8 cellular contexts compared by ENCODE assay signal in the genomic region with DNA sequence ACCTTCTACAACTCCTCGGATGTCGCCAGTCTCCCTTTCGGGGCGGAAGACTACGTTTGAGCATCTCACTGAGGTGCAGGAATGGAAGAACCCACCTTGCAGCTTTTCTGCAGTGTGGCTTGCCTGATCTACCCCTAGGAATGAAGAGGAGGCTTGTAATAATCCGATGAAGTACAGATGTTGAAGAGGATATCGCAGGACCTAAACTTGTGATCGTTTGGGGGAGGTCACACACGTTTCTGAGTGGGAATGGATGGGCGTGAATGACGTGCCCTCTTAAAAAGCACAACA. TPM values are rescaled to one million over a fixed set of nuclear protein-coding genes. Genes with fewer than 3 reads are reported as not detected.
DNase-seq lines count a peak whose midpoint lies in the region; ATAC-seq and TF ChIP-seq lines count a peak whose summit lies in the region.

No MANE protein-coding gene starts in this region.

- no peaks in the 10 kb centered on the region for H3K9me3 Mint-ChIP-seq in activated T-cell treated with anti-CD3 and anti-CD28 coated beads, Interleukin-2, amount 50 U/mL, for 72 hours
- H3K9me3 Mint-ChIP-seq in dendritic cell treated with granulocyte-macrophage colony-stimulating factor and Interleukin-4, amounts not matched to agents 40 ng/mL and 50 ng/mL, for 4 days: no peaks in the 10 kb centered on the region
- H3K9me3 Mint-ChIP-seq in nephron progenitor cell: no peaks in the 10 kb centered on the region

- peak in 1 of 2 donors; percentile 32 for DNase-seq in activated T-cell treated with anti-CD3 and anti-CD28 coated beads, Interleukin-2, amount 50 U/mL, for 72 hours
- DNase-seq in activated T-cell treated with anti-CD3 and anti-CD28 coated beads for 4 hours (no peak), nephron progenitor cell (no peak), AG20443 (ENCODE audit: low spot score) (no peak), NCI-H2107 treated with DMSO at 0.1 percent for 48 hours (lab: John Stamatoyannopoulos, UW; ENCODE audit: unreplicated experiment) (no peak)

- intact Hi-C loops in dendritic cell treated with granulocyte-macrophage colony-stimulating factor and Interleukin-4, amounts not matched to agents 40 ng/mL and 50 ng/mL, for 4 days (cut with micrococcal nuclease): loop anchor here (2.0 to 5.0 kb wide), 2 partner anchors 237 to 245 kb away; a partner anchor contains a TSS

- H2AFZ ChIP-seq in OCI-LY1 (ENCODE audit: low read length): 0 out of 2 replicates have a peak overlapping the region, but pooled peaks have one; percentile 44

- H3F3A ChIP-seq in OCI-LY1 (ENCODE audit: insufficient read depth, low read length): no peaks in the 10 kb centered on the region

- H3K4me3 ChIP-seq in OCI-LY1 (ENCODE audit: low read depth, low read length, poor library complexity, severe bottlenecking): peak overlapping the region; percentile 89

- H3K27me3 ChIP-seq in OCI-LY1 (ENCODE audit: insufficient read depth, low read length): no peaks in the 10 kb centered on the region

- peak overlapping the region; percentile 75 for H3K9ac ChIP-seq in OCI-LY1 (ENCODE audit: low read length)

- ATAC-seq in activated T-cell treated with anti-CD3 and anti-CD28 coated beads, Interleukin-2, amount 50 U/mL, for 72 hours (replicated peaks in 1 of 2): peak in 1 of 2 donors; percentile 4
- no peak for ATAC-seq in HG02642 (IDR thresholded peaks at IDR 0.05; ENCODE audit: poor library complexity, unreplicated experiment)

- TF ChIP-seq CTCF in OCI-LY1 (IDR thresholded peaks at IDR 0.05; ENCODE audit: low read length) (no peak), nephron progenitor cell (IDR thresholded peaks at IDR 0.05) (no peak)

- peak overlapping the region; percentile 94 to 98 for H3K4me3 Mint-ChIP-seq in activated T-cell treated with anti-CD3 and anti-CD28 coated beads, Interleukin-2, amount 50 U/mL, for 72 hours
- H3K4me3 Mint-ChIP-seq in dendritic cell treated with granulocyte-macrophage colony-stimulating factor and Interleukin-4, amounts not matched to agents 40 ng/mL and 50 ng/mL, for 4 days: peak overlapping the region; percentile 96
- peak overlapping the region; percentile 90 for H3K4me3 Mint-ChIP-seq in nephron progenitor cell

- H4K20me1 ChIP-seq in OCI-LY1 (ENCODE audit: insufficient read depth, low read length): no peaks in the 10 kb centered on the region

- peaks cover 50% of the 10 kb centered on the region for H3K79me2 ChIP-seq in OCI-LY1 (ENCODE audit: insufficient read depth, low read length)

- peak overlapping the region; percentile 57 for H3K27ac ChIP-seq in OCI-LY1 (ENCODE audit: low read depth, low read length, poor library complexity, severe bottlenecking)

- H3K9me2 ChIP-seq in OCI-LY1 (ENCODE audit: low read depth, low read length): no peaks in the 10 kb centered on the region

- H3K4me1 ChIP-seq in OCI-LY1 (ENCODE audit: insufficient read depth, low read length, severe bottlenecking): peaks cover 35% of the 10 kb centered on the region

- peak overlapping the region; percentile 96 for H3K27ac Mint-ChIP-seq in activated T-cell treated with anti-CD3 and anti-CD28 coated beads, Interleukin-2, amount 50 U/mL, for 72 hours
- H3K27ac Mint-ChIP-seq in dendritic cell treated with granulocyte-macrophage colony-stimulating factor and Interleukin-4, amounts not matched to agents 40 ng/mL and 50 ng/mL, for 4 days: peak overlapping the region; percentile 91
- peak overlapping the region; percentile 97 for H3K27ac Mint-ChIP-seq in nephron progenitor cell

- peak overlapping the region; percentile 71 for H3K4me2 ChIP-seq in OCI-LY1 (ENCODE audit: low read length)

- no peaks in the 10 kb centered on the region for H3K36me3 ChIP-seq in OCI-LY1 (ENCODE audit: insufficient read depth, low read length)

- no peaks in the 10 kb centered on the region for H3K9me3 ChIP-seq in OCI-LY1 (ENCODE audit: low read length)

- no peaks in the 10 kb centered on the region for H3K27me3 Mint-ChIP-seq in activated T-cell treated with anti-CD3 and anti-CD28 coated beads, Interleukin-2, amount 50 U/mL, for 72 hours (ENCODE audit: low read depth)
- H3K27me3 Mint-ChIP-seq in dendritic cell treated with granulocyte-macrophage colony-stimulating factor and Interleukin-4, amounts not matched to agents 40 ng/mL and 50 ng/mL, for 4 days: no peaks in the 10 kb centered on the region
- peaks cover 2% of the 10 kb centered on the region for H3K27me3 Mint-ChIP-seq in nephron progenitor cell (ENCODE audit: low read depth, poor library complexity)

- peaks cover 62% of the 10 kb centered on the region for H3K4me1 Mint-ChIP-seq in activated T-cell treated with anti-CD3 and anti-CD28 coated beads, Interleukin-2, amount 50 U/mL, for 72 hours (ENCODE audit: low read depth)
- peaks cover 48% of the 10 kb centered on the region for H3K4me1 Mint-ChIP-seq in dendritic cell treated with granulocyte-macrophage colony-stimulating factor and Interleukin-4, amounts not matched to agents 40 ng/mL and 50 ng/mL, for 4 days (ENCODE audit: low read depth)
- peaks cover 77% of the 10 kb centered on the region for H3K4me1 Mint-ChIP-seq in nephron progenitor cell

- H3K36me3 Mint-ChIP-seq in activated T-cell treated with anti-CD3 and anti-CD28 coated beads, Interleukin-2, amount 50 U/mL, for 72 hours (ENCODE audit: insufficient read depth in 2 of 2): peaks cover 2 to 6% of the 10 kb centered on the region in 2 donors
- peaks cover 12% of the 10 kb centered on the region for H3K36me3 Mint-ChIP-seq in dendritic cell treated with granulocyte-macrophage colony-stimulating factor and Interleukin-4, amounts not matched to agents 40 ng/mL and 50 ng/mL, for 4 days (ENCODE audit: low read depth)
- no peaks in the 10 kb centered on the region for H3K36me3 Mint-ChIP-seq in nephron progenitor cell (ENCODE audit: low read depth)

RNA-seq across cellular contexts. Expression of a gene that starts 0.5 kb away (rescaled TPM):
- total RNA-seq in activated T-cell treated with anti-CD3 and anti-CD28 coated beads, Interleukin-2, amount 50 U/mL, for 72 hours: 10 to 100 TPM; 27.6 to 29.1 TPM
